Comparison of ENCODE assay signal across 8 cellular contexts in genomic region chr6:27505209-27506027, GRCh38. TPM values are rescaled to one million over a fixed set of nuclear protein-coding genes. Genes with fewer than 3 reads are reported as not detected.
DNase-seq lines count a peak whose midpoint lies in the region; TF ChIP-seq lines count a peak whose summit lies in the region.

No MANE protein-coding gene starts in this region.

- peaks cover 0 to 45% (median 4%) of the 10 kb centered on the region in 4 donors for H3K27me3 ChIP-seq in esophagus muscularis mucosa

- intact Hi-C loops in esophagus muscularis mucosa (cut with DNase I), result loop anchor here (10.0 kb wide), 1 partner anchor 389 kb away; a partner anchor contains a TSS

- WGBS in esophagus muscularis mucosa, result 32% methylated on average over 20 of the region's 20 CpGs

- DNase-seq in NCI-H1092 treated with DMSO at 0.1 percent for 48 hours (lab: John Stamatoyannopoulos, UW) (peak; percentile 1), NCI-H1092 (lab: John Stamatoyannopoulos, UW) (no peak), NCI-H774 (lab: John Stamatoyannopoulos, UW) (peak; percentile 78), hepatic stellate cell (ENCODE audit: low spot score) (peak; percentile 27), MV-4-11 (lab: John Stamatoyannopoulos, UW) (no peak), esophagus muscularis mucosa (ENCODE audit: extremely low spot score) (no peak)
- DNase-seq in activated T-cell treated with anti-CD3 and anti-CD28 coated beads, Interleukin-2, amount 50 U/mL, for 1 hour, result peak; percentile 60
- DNase-seq in stimulated activated CD8-positive, alpha-beta memory T cell treated with anti-CD3 and anti-CD28 coated beads, Interleukin-2, amount 100 ng/mL, for 48 hours (ENCODE audit: low read depth in 2 of 2), result peak; percentile 27 to 36

- TF ChIP-seq CTCF in esophagus muscularis mucosa (IDR thresholded peaks at IDR 0.05), result no peak

- peaks cover 7 to 15% (median 13%) of the 10 kb centered on the region in 4 donors for H3K4me1 ChIP-seq in esophagus muscularis mucosa

- no peak overlapping the region for H3K27ac ChIP-seq in esophagus muscularis mucosa (replicated peaks in 1 of 4)

- no peak for TF ChIP-seq POLR2A in esophagus muscularis mucosa (IDR thresholded peaks at IDR 0.05; ENCODE audit: low read depth)

- H3K36me3 ChIP-seq in esophagus muscularis mucosa, result no peaks in the 10 kb centered on the region

- no peak overlapping the region for H3K4me3 ChIP-seq in esophagus muscularis mucosa

- H3K9me3 ChIP-seq in esophagus muscularis mucosa, result no peaks in the 10 kb centered on the region

- no peak for TF ChIP-seq EP300 in esophagus muscularis mucosa (IDR thresholded peaks at IDR 0.05)

RNA-seq across cellular contexts. Expression of gene ZNF184, which starts 32.5 kb away (rescaled TPM):
- 1 to 10 TPM; 3.0 to 6.7 (median 5.9) TPM for total RNA-seq in esophagus muscularis mucosa

Comparison
In these comparisons a context has a peak if more than half of its experiments do, and no peak if none do; other contexts are left out.
1. DNase-seq: peak in NCI-H1092 treated with DMSO at 0.1 percent for 48 hours (single experiment), NCI-H774 (single experiment), activated T-cell treated with anti-CD3 and anti-CD28 coated beads, Interleukin-2, amount 50 U/mL, for 1 hour (single experiment), hepatic stellate cell (single experiment) and stimulated activated CD8-positive, alpha-beta memory T cell treated with anti-CD3 and anti-CD28 coated beads, Interleukin-2, amount 100 ng/mL, for 48 hours (2 of 2); none in NCI-H1092 (single experiment), MV-4-11 (single experiment) and esophagus muscularis mucosa (single experiment).